In genomic region chr17:9843152-9844010, GRCh38 we compare ENCODE assay signal across 1 cellular context.
TF ChIP-seq lines count a peak whose summit lies in the region.

No MANE protein-coding gene starts in this region.

TF ChIP-seq in IMR-90, 13 proteins besides CTCF, POLR2A, EP300 and RAD21:
- TF ChIP-seq CEBPB (IDR thresholded peaks at IDR 0.05; ENCODE audit: low read depth, low read length), result no peak
- TF ChIP-seq ELK1 (IDR thresholded peaks at IDR 0.05; ENCODE audit: borderline replicate concordance, low read depth, low read length), result no peak
- TF ChIP-seq CHD1 (IDR thresholded peaks at IDR 0.05; ENCODE audit: low read depth, low read length), result no peak
- no peak for TF ChIP-seq NFE2L2 (IDR thresholded peaks at IDR 0.05; ENCODE audit: low read depth, low read length)
- no peak for TF ChIP-seq RFX5 (IDR thresholded peaks at IDR 0.05; ENCODE audit: low read depth, low read length)
- no peak for TF ChIP-seq MAZ (IDR thresholded peaks at IDR 0.05; ENCODE audit: borderline replicate concordance, low read depth, low read length)
- TF ChIP-seq USF2 (IDR thresholded peaks at IDR 0.05; ENCODE audit: low read depth, low read length), result no peak
- no peak for TF ChIP-seq FOS (IDR thresholded peaks at IDR 0.05; ENCODE audit: low read depth, low read length)
- no peak for TF ChIP-seq SMC3 (IDR thresholded peaks at IDR 0.05; ENCODE audit: low read depth, low read length)
- no peak for TF ChIP-seq RCOR1 (IDR thresholded peaks at IDR 0.05; ENCODE audit: insufficient replicate concordance, low read length)
- no peak for TF ChIP-seq MAFK (IDR thresholded peaks at IDR 0.05; ENCODE audit: low read depth, low read length)
- TF ChIP-seq MXI1 (IDR thresholded peaks at IDR 0.05; ENCODE audit: borderline replicate concordance, low read depth, low read length), result no peak
- TF ChIP-seq BHLHE40 (IDR thresholded peaks at IDR 0.05; ENCODE audit: low read depth, low read length), result no peak
TF ChIP-seq in IMR-90: peak in this region for 0.
